ENCODE assay signal across 12 cellular contexts in genomic region chr1:202085682-202086373, GRCh38. TPM values are rescaled to one million over a fixed set of nuclear protein-coding genes. Genes with fewer than 3 reads are reported as not detected.
A peak's percentile ranks its signal among the peaks of the same experiment; 100 is the strongest.
DNase-seq lines count a peak whose midpoint lies in the region; ATAC-seq, FAIRE-seq and TF ChIP-seq lines count a peak whose summit lies in the region.
"Had no signal": no experiment of that assay in that cellular context is flagged by ENCODE, and none has a peak within 500 bp of the region (broad histone marks: within the 10 kb centered on the region; RNA-seq: fewer than 3 reads in every experiment).

No MANE protein-coding gene starts in this region.

- H3K4me3 ChIP-seq in fibroblast of villous mesenchyme (ENCODE audit: low read depth, low read length), result no peak overlapping the region
- no peak overlapping the region for H3K4me3 ChIP-seq in adrenal gland
- H3K4me3 ChIP-seq: GM23248, thoracic aorta had no signal

- H3K27ac ChIP-seq in adrenal gland, result no peak overlapping the region
- H3K27ac ChIP-seq: GM23248, thoracic aorta had no signal

- FAIRE-seq in H54 (lab: Jason Lieb, UNC), result no peak

- ATAC-seq in HG03095 (IDR thresholded peaks at IDR 0.05; ENCODE audit: unreplicated experiment) (no peak), HG02852 (IDR thresholded peaks at IDR 0.05; ENCODE audit: unreplicated experiment) (no peak)

- H3K9me3 ChIP-seq in adrenal gland (replicated peaks in 1 of 3), result no peaks in the 10 kb centered on the region
- H3K9me3 ChIP-seq: thoracic aorta had no signal

- TF ChIP-seq POLR2A in H54 (IDR thresholded peaks at IDR 0.05; ENCODE audit: low read depth, low read length), result no peak
- no peak for TF ChIP-seq POLR2A in adrenal gland (IDR thresholded peaks at IDR 0.05)

- no peaks in the 10 kb centered on the region for H3K27me3 ChIP-seq in adrenal gland

- 63 to 79% (median 69%) methylated on average over 6 to 7 of the region's 7 CpGs for WGBS in adrenal gland, 4 donors

- no peaks in the 10 kb centered on the region for H3K36me3 ChIP-seq in adrenal gland (replicated peaks in 1 of 2)
- H3K36me3 ChIP-seq: thoracic aorta had no signal

- TF ChIP-seq CTCF in fibroblast of villous mesenchyme (IDR thresholded peaks at IDR 0.05; ENCODE audit: insufficient read depth, low read depth, low read length) (no peak), adrenal gland (IDR thresholded peaks at IDR 0.05) (no peak)

- no peaks in the 10 kb centered on the region for H3K4me1 ChIP-seq in adrenal gland (replicated peaks in 1 of 2)

- DNase-seq in EH (ENCODE audit: low read depth) (peak; percentile 43), NCI-H510A (lab: John Stamatoyannopoulos, UW) (peak; percentile 79), fibroblast of villous mesenchyme (ENCODE audit: low read depth) (peak; percentile 28), nucleus accumbens (lab: John Stamatoyannopoulos, UW) (peak in 51 of 56 donors; percentile 4 to 80 (median 58)), H54 (ENCODE audit: insufficient read length, low spot score) (no peak), adrenal gland (no peak)
- DNase-seq: GM23248, Karpas-422 had no signal

- intact Hi-C loops in adrenal gland (cut with DNase I), result no loop called here

RNA-seq across cellular contexts. Expression of gene GPR37L1, which starts 36.9 kb away (rescaled TPM):
- total RNA-seq in fibroblast of villous mesenchyme (under 0.01 TPM in 1 of 2 replicates, not detected in the other), adrenal gland (under 1 TPM in 7 of 8 donors, not detected in 1; 0.14 to 0.49 (median 0.30) TPM)
- polyA plus RNA-seq in adrenal gland, result under 1 TPM; 0.02 to 0.24 (median 0.13) TPM
- total RNA-seq: fibroblast of lung, GM23248, thoracic aorta had no signal
- polyA plus RNA-seq: fibroblast of lung had no signal

RNA-seq across cellular contexts. Expression of gene ARL8A, which starts 58.7 kb away (rescaled TPM):
- total RNA-seq in fibroblast of villous mesenchyme (18.7 and 28.5 TPM in 2 replicates), adrenal gland (100 to 1,000 TPM in 1 of 8 donors, 10 to 100 TPM in 7; 34.3 to 115 (median 64.8) TPM)
- 10 to 100 TPM; 26.4 to 71.2 (median 28.6) TPM for polyA plus RNA-seq in adrenal gland

Comparison
In these comparisons a context has a peak if more than half of its experiments do, and no peak if none do; other contexts are left out.
1. DNase-seq: peak in EH (single experiment), NCI-H510A (single experiment), fibroblast of villous mesenchyme (single experiment) and nucleus accumbens (51 of 56); none in H54 (single experiment) and adrenal gland (0 of 7).